9 cellular contexts compared by ENCODE assay signal in genomic region chr10:521844-522243, GRCh38.
DNase-seq lines count a peak whose midpoint lies in the region; ATAC-seq and TF ChIP-seq lines count a peak whose summit lies in the region.
"Had no signal": no experiment of that assay in that cellular context is flagged by ENCODE, and none has a peak within 500 bp of the region (broad histone marks: within the 10 kb centered on the region; RNA-seq: fewer than 3 reads in every experiment).

No MANE protein-coding gene starts in this region.

- no peak overlapping the region for H2AFZ ChIP-seq in Karpas-422 (ENCODE audit: low read length)

- H3K4me3 ChIP-seq in Karpas-422 (ENCODE audit: low read length) (no peak overlapping the region), sigmoid colon (no peak overlapping the region)

- no peaks in the 10 kb centered on the region for H3K9me3 ChIP-seq in Karpas-422 (ENCODE audit: low read length)
- H3K9me3 ChIP-seq in sigmoid colon: no peaks in the 10 kb centered on the region

- no peak for DNase-seq in Karpas-422
- DNase-seq in mesenteric fat pad (ENCODE audit: low spot score): peak; percentile 87
- peak; percentile 82 for DNase-seq in sigmoid colon
- no peak for DNase-seq in activated CD4-positive, alpha-beta T cell treated with anti-CD3 and anti-CD28 coated beads for 1 hour
- DNase-seq in GOT3 (lab: John Stamatoyannopoulos, UW): no peak
- DNase-seq: activated naive CD8-positive, alpha-beta T cell treated with anti-CD3 and anti-CD28 coated beads, Interleukin-2, amount 50 U/mL, for 24 hours had no signal

- 30 to 36% methylated on average over 7 of the region's 7 CpGs for WGBS in sigmoid colon, 2 donors

- intact Hi-C loops in sigmoid colon (cut with DNase I): loop anchor here (5.0 kb wide), 1 partner anchor 40 kb away; no protein-coding TSS in a partner anchor

- TF ChIP-seq POLR2A in sigmoid colon (IDR thresholded peaks at IDR 0.05): no peak

- H3K27me3 ChIP-seq in Karpas-422 (ENCODE audit: low read length) (no peaks in the 10 kb centered on the region), sigmoid colon (no peaks in the 10 kb centered on the region)

- no peaks in the 10 kb centered on the region for H3K36me3 ChIP-seq in Karpas-422 (ENCODE audit: insufficient read depth, low read length)
- H3K36me3 ChIP-seq in sigmoid colon: no peaks in the 10 kb centered on the region

- TF ChIP-seq EP300 in sigmoid colon (IDR thresholded peaks at IDR 0.05): no peak

- H3K4me1 ChIP-seq in Karpas-422 (ENCODE audit: low read length): peaks cover 16% of the 10 kb centered on the region
- H3K4me1 ChIP-seq in sigmoid colon: peaks cover 0 to 73% (median 52%) of the 10 kb centered on the region in 4 donors

- no peaks in the 10 kb centered on the region for H3K79me2 ChIP-seq in Karpas-422 (ENCODE audit: low read length)

- H3K27ac ChIP-seq in Karpas-422 (ENCODE audit: low read length) (no peak overlapping the region), cingulate gyrus (ENCODE audit: low read depth, low read length) (peak overlapping the region; percentile 31), sigmoid colon (peak overlapping the region in 3 of 4 donors; percentile 52 to 74 (median 67))
- H3K27ac ChIP-seq: KMS-11 had no signal

- TF ChIP-seq CTCF in sigmoid colon (IDR thresholded peaks at IDR 0.05): no peak

- no peaks in the 10 kb centered on the region for H4K20me1 ChIP-seq in Karpas-422 (ENCODE audit: insufficient read depth, low read depth, low read length)

- no peaks in the 10 kb centered on the region for H3K9me2 ChIP-seq in Karpas-422 (replicated peaks; ENCODE audit: insufficient read depth, low read length)

- no peak overlapping the region for H3K9ac ChIP-seq in Karpas-422 (ENCODE audit: low read length)
- H3K9ac ChIP-seq: KMS-11 had no signal

- no peak for ATAC-seq in GM18907 (IDR thresholded peaks at IDR 0.05; ENCODE audit: unreplicated experiment)

- peak overlapping the region; percentile 34 for H3K4me2 ChIP-seq in Karpas-422 (ENCODE audit: low read depth, low read length, poor library complexity, severe bottlenecking)
- H3K4me2 ChIP-seq: KMS-11 had no signal

Comparison
In these comparisons a context has a peak if more than half of its experiments do, and no peak if none do; other contexts are left out.
1. DNase-seq: peak in mesenteric fat pad (single experiment) and sigmoid colon (single experiment); none in Karpas-422 (single experiment), activated CD4-positive, alpha-beta T cell treated with anti-CD3 and anti-CD28 coated beads for 1 hour (single experiment) and GOT3 (single experiment).